13 cellular contexts compared by ENCODE assay signal in the genomic region with DNA sequence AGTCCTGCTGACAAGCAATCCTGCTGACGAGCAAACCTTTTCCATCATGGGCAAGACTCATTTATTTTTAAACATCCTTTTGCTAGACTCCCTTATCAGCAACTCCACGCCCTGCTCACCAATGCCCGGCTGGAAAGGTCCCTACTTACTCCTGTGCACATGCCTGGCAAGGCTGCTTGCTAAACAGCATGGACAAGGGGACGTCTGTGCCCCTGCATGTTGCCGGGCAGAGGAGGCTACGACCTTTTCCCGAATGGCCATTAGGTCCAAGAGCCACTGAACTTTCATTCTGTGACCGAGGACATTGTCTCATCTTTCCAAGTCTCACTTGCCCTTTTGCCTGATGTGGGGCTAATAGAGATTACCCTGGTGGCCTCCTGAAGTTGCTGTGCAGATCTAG.
DNase-seq lines count a peak whose midpoint lies in the region; ATAC-seq, FAIRE-seq and TF ChIP-seq lines count a peak whose summit lies in the region.
"Had no signal": no experiment of that assay in that cellular context is flagged by ENCODE, and none has a peak within 500 bp of the region (broad histone marks: within the 10 kb centered on the region; RNA-seq: fewer than 3 reads in every experiment).

No MANE protein-coding gene starts in this region.

- peak overlapping the region; percentile 62; the same call in 1 of the 2 replicates for H3K14ac ChIP-seq in H9 (ENCODE audit: insufficient read depth, low read length)

- H3K4me1 ChIP-seq in H9 (ENCODE audit: insufficient read depth, low read length) (no peaks in the 10 kb centered on the region), ascending aorta (peaks cover 8 to 19% of the 10 kb centered on the region in 2 donors), kidney (ENCODE audit: control insufficient read depth in 1 of 2, insufficient read depth in 1 of 2, low read depth in 1 of 2, low read length in 2 of 2) (peaks cover 8 to 15% of the 10 kb centered on the region in 2 donors)

- FAIRE-seq in kidney (lab: Jason Lieb, UNC) = no peak

- H2BK5ac ChIP-seq in H9 (ENCODE audit: insufficient read length, low read length) = no peak overlapping the region

- TF ChIP-seq CTCF in H9 (conservative IDR thresholded peaks at IDR 0.05) (no peak), ascending aorta (IDR thresholded peaks at IDR 0.05) (no peak), kidney (IDR thresholded peaks at IDR 0.05; ENCODE audit: borderline replicate concordance, extremely low read depth, insufficient read depth) (no peak)

- H3K36me3 ChIP-seq in ascending aorta (no peaks in the 10 kb centered on the region), kidney (ENCODE audit: control insufficient read depth in 1 of 2, insufficient read depth in 2 of 2, low read length in 2 of 2) (no peaks in the 10 kb centered on the region)

- H2BK20ac ChIP-seq in H9 (ENCODE audit: low read depth, low read length, poor library complexity, severe bottlenecking) = no peak overlapping the region

- no peak overlapping the region for H4K5ac ChIP-seq in H9 (ENCODE audit: insufficient read length, low read depth, low read length)

- H2BK15ac ChIP-seq in H9 (ENCODE audit: low read depth, low read length) = no peak overlapping the region

- intact Hi-C loops in ascending aorta (cut with DNase I) = no loop called here
- intact Hi-C loops in kidney (cut with DNase I) = no loop called here
- intact Hi-C loops in sciatic nerve (cut with DNase I) = no loop called here

- H3K9ac ChIP-seq in H9 (ENCODE audit: extremely low read depth, insufficient read length, low read length) (no peak overlapping the region), kidney (ENCODE audit: low read length in 2 of 2) (no peak overlapping the region)
- H3K9ac ChIP-seq: GM23248 had no signal

- no peak overlapping the region for H2BK12ac ChIP-seq in H9 (ENCODE audit: insufficient read length, low read depth, low read length)

- no peak overlapping the region for H3K56ac ChIP-seq in H9 (ENCODE audit: insufficient read length, low read depth, low read length)

- H3K27ac ChIP-seq in H9 (ENCODE audit: insufficient read length, low read depth, low read length) = no peak overlapping the region
- peak overlapping the region; percentile 41 to 45 for H3K27ac ChIP-seq in ascending aorta
- peak overlapping the region; percentile 26 to 38 for H3K27ac ChIP-seq in kidney (ENCODE audit: low read depth in 2 of 2, low read length in 2 of 2)
- H3K27ac ChIP-seq: GM23248 had no signal

- no peaks in the 10 kb centered on the region for H3K36me3 Mint-ChIP-seq in H9 (ENCODE audit: insufficient read depth in 1 of 3, low read depth in 3 of 3)
- H3K36me3 Mint-ChIP-seq: activated naive CD8-positive, alpha-beta T cell treated with anti-CD3 and anti-CD28 coated beads, Interleukin-2, amount 10 ng/mL, durations not matched to agents 7 days and 5 days had no signal

- no peak overlapping the region for H4K91ac ChIP-seq in H9 (ENCODE audit: insufficient read length, low read depth, low read length)

- H2AK5ac ChIP-seq in H9 (ENCODE audit: insufficient read length, low read length) = no peak overlapping the region

- no peak overlapping the region for H3T11ph ChIP-seq in H9 (ENCODE audit: low read length)

- no peak overlapping the region for H3K4me2 ChIP-seq in H9 (ENCODE audit: insufficient read depth, insufficient read length, low read length)

- no peaks in the 10 kb centered on the region for H3K27me3 ChIP-seq in H9 (ENCODE audit: insufficient read depth, low read length)
- no peaks in the 10 kb centered on the region for H3K27me3 ChIP-seq in ascending aorta

- no peaks in the 10 kb centered on the region for H4K20me1 ChIP-seq in H9 (ENCODE audit: control insufficient read depth, insufficient read depth, insufficient read length)

- H3K9me3 ChIP-seq in H9 (ENCODE audit: control insufficient read depth, low read depth, low read length) (no peaks in the 10 kb centered on the region), ascending aorta (no peaks in the 10 kb centered on the region), kidney (ENCODE audit: control insufficient read depth in 1 of 2, low read length in 2 of 2) (no peaks in the 10 kb centered on the region)

- H3K4me3 ChIP-seq in ascending aorta (peak overlapping the region in 1 of 2 donors; percentile 24), kidney (ENCODE audit: low read length in 2 of 2) (peak overlapping the region; percentile 30 to 46)
- H3K4me3 ChIP-seq: GM23248 had no signal

- peaks cover 29 to 30% of the 10 kb centered on the region in 2 experiments for H3K4me1 Mint-ChIP-seq in H9
- H3K4me1 Mint-ChIP-seq: activated naive CD8-positive, alpha-beta T cell treated with anti-CD3 and anti-CD28 coated beads, Interleukin-2, amount 10 ng/mL, durations not matched to agents 7 days and 5 days had no signal

- no CpG with 5 or more reads among the region's 8 CpGs for WGBS in H9 (ENCODE audit: extremely low coverage, insufficient read length, low lambda C conversion rate)

- H3K23ac ChIP-seq in H9 (ENCODE audit: insufficient read length, low read depth, low read length) = no peak overlapping the region

- H4K8ac ChIP-seq in H9 (replicated peaks; ENCODE audit: insufficient read length, low read depth, low read length) = no peak overlapping the region

- no peak overlapping the region for H2BK120ac ChIP-seq in H9 (ENCODE audit: low read depth, low read length, poor library complexity, severe bottlenecking)

- no peaks in the 10 kb centered on the region for H3K79me1 ChIP-seq in H9 (ENCODE audit: insufficient read depth, low read depth, low read length, poor library complexity, severe bottlenecking)

- peaks cover 13% of the 10 kb centered on the region for H3K27me3 Mint-ChIP-seq in H9 (ENCODE audit: low read depth)

- H3K4ac ChIP-seq in H9 (ENCODE audit: low read depth, low read length) = no peak overlapping the region

- no peak overlapping the region for H3K4me3 Mint-ChIP-seq in H9
- H3K4me3 Mint-ChIP-seq: activated naive CD8-positive, alpha-beta T cell treated with anti-CD3 and anti-CD28 coated beads, Interleukin-2, amount 10 ng/mL, durations not matched to agents 7 days and 5 days had no signal

- no peaks in the 10 kb centered on the region for H3K23me2 ChIP-seq in H9 (ENCODE audit: insufficient read length, low read depth, low read length, poor library complexity, severe bottlenecking)

- ATAC-seq in sciatic nerve = peak; percentile 42
- ATAC-seq in GM21723 (IDR thresholded peaks at IDR 0.05; ENCODE audit: unreplicated experiment) = no peak

- H3K18ac ChIP-seq in H9 (ENCODE audit: insufficient read length, low read depth, low read length) = no peak overlapping the region

- H2AFZ ChIP-seq in H9 (ENCODE audit: low read length) = no peak overlapping the region
- H2AFZ ChIP-seq: GM23248 had no signal

- no peaks in the 10 kb centered on the region for H3K9me3 Mint-ChIP-seq in H9
- H3K9me3 Mint-ChIP-seq: activated naive CD8-positive, alpha-beta T cell treated with anti-CD3 and anti-CD28 coated beads, Interleukin-2, amount 10 ng/mL, durations not matched to agents 7 days and 5 days had no signal

- DNase-seq in H9 (no peak), ascending aorta (ENCODE audit: low spot score in 2 of 2) (no peak), kidney (no peak), sciatic nerve (ENCODE audit: low spot score) (no peak), NCI-H446 (lab: John Stamatoyannopoulos, UW) (no peak)
- DNase-seq in activated CD8-positive, alpha-beta memory T cell treated with anti-CD3 and anti-CD28 coated beads for 24 hours = no peak
- DNase-seq in stimulated activated CD8-positive, alpha-beta memory T cell treated with anti-CD3 and anti-CD28 coated beads, Interleukin-4, amount 100 ng/mL, for 48 hours = no peak
- DNase-seq: activated CD8-positive, alpha-beta memory T cell treated with anti-CD3 and anti-CD28 coated beads, Interleukin-2, amount 50 U/mL, for 48 hours; activated naive CD8-positive, alpha-beta T cell treated with anti-CD3 and anti-CD28 coated beads, Interleukin-2, amount 10 ng/mL, durations not matched to agents 7 days and 5 days; DMS53; GM23248; NCI-H446 treated with DMSO at 0.1 percent for 48 hours had no signal

- H3K27ac Mint-ChIP-seq in H9 = no peak overlapping the region
- H3K27ac Mint-ChIP-seq: activated naive CD8-positive, alpha-beta T cell treated with anti-CD3 and anti-CD28 coated beads, Interleukin-2, amount 10 ng/mL, durations not matched to agents 7 days and 5 days had no signal

- H3K79me2 ChIP-seq in H9 (ENCODE audit: insufficient read depth, low read length) = no peaks in the 10 kb centered on the region
